In genomic region chr12:54161481-54162437, GRCh38 we compare ENCODE assay signal across 1 cellular context.
TF ChIP-seq lines count a peak whose summit lies in the region.

No MANE protein-coding gene starts in this region.

TF ChIP-seq in K562, 482 proteins besides CTCF, POLR2A, EP300 and RAD21 (continued from another document and continues in another):
- TF ChIP-seq ZNF592 (IDR thresholded peaks at IDR 0.05), result peak; percentile 67; the same call in 1 of the 2 replicates
- TF ChIP-seq TSHZ1 (CRISPR knock-in tag; IDR thresholded peaks at IDR 0.05), result no peak
- TF ChIP-seq NBN (IDR thresholded peaks at IDR 0.05; ENCODE audit: low read depth), result no peak
- TF ChIP-seq SMARCA5 (IDR thresholded peaks at IDR 0.05), result no peak
- 0 out of 2 replicates have a peak, but pooled peaks have one; percentile 60 for TF ChIP-seq GATAD2A (IDR thresholded peaks at IDR 0.05)
- TF ChIP-seq RHOXF2B (CRISPR knock-in tag; conservative IDR thresholded peaks at IDR 0.05), result no peak
- no peak for TF ChIP-seq FOXA1 (IDR thresholded peaks at IDR 0.05; ENCODE audit: borderline replicate concordance)
- no peak for TF ChIP-seq CBX3 (IDR thresholded peaks at IDR 0.05; ENCODE audit: borderline replicate concordance in 1 of 2, low read length in 2 of 2)
- TF ChIP-seq ATF6 (CRISPR knock-in tag; IDR thresholded peaks at IDR 0.05), result no peak
- TF ChIP-seq NR3C1 (CRISPR knock-in tag; IDR thresholded peaks at IDR 0.05), result no peak
- no peak for TF ChIP-seq MYNN (IDR thresholded peaks at IDR 0.05)
- no peak for TF ChIP-seq MYNN (CRISPR knock-in tag; IDR thresholded peaks at IDR 0.05)
- TF ChIP-seq ZNF431 (CRISPR knock-in tag; IDR thresholded peaks at IDR 0.05), result no peak
- TF ChIP-seq GTF2B (IDR thresholded peaks at IDR 0.05; ENCODE audit: extremely low read depth, insufficient read length), result no peak
- no peak for TF ChIP-seq ID3 (CRISPR knock-in tag; IDR thresholded peaks at IDR 0.05)
- TF ChIP-seq ID3 (tag; IDR thresholded peaks at IDR 0.05), result no peak
- TF ChIP-seq ZNF507 (tag; conservative IDR thresholded peaks at IDR 0.05), result no peak
- TF ChIP-seq ZNF561 (CRISPR knock-in tag; conservative IDR thresholded peaks at IDR 0.05), result no peak
- TF ChIP-seq FUS (optimal IDR thresholded peaks at IDR 0.05; ENCODE audit: low read depth, low read length), result no peak
- TF ChIP-seq TSC22D4 (tag; IDR thresholded peaks at IDR 0.05), result no peak
- no peak for TF ChIP-seq SMARCB1 (IDR thresholded peaks at IDR 0.05; ENCODE audit: insufficient read length, low read depth)
- TF ChIP-seq ARID3A (IDR thresholded peaks at IDR 0.05; ENCODE audit: borderline replicate concordance, low read depth, low read length), result no peak
- no peak for TF ChIP-seq SLC30A9 (CRISPR knock-in tag; IDR thresholded peaks at IDR 0.05)
- TF ChIP-seq ZNF324 (CRISPR knock-in tag; IDR thresholded peaks at IDR 0.05), result no peak
- TF ChIP-seq NR2C1 (IDR thresholded peaks at IDR 0.05), result no peak
- TF ChIP-seq NR2C1 (tag; IDR thresholded peaks at IDR 0.05), result no peak
- no peak for TF ChIP-seq ESRRA (IDR thresholded peaks at IDR 0.05; ENCODE audit: borderline replicate concordance, low read depth)
- no peak for TF ChIP-seq ZNF232 (CRISPR knock-in tag; IDR thresholded peaks at IDR 0.05)
- TF ChIP-seq PML (IDR thresholded peaks at IDR 0.05; ENCODE audit: low read length), result no peak
- no peak for TF ChIP-seq ARID2 (IDR thresholded peaks at IDR 0.05)
- no peak for TF ChIP-seq CHAMP1 (IDR thresholded peaks at IDR 0.05)
- no peak for TF ChIP-seq TFE3 (CRISPR knock-in tag; IDR thresholded peaks at IDR 0.05)
- TF ChIP-seq PURB (CRISPR knock-in tag; IDR thresholded peaks at IDR 0.05; ENCODE audit: low read depth), result no peak
- TF ChIP-seq SRSF9 (IDR thresholded peaks at IDR 0.05; ENCODE audit: borderline replicate concordance, low read depth, low read length), result no peak
- TF ChIP-seq TCF7L2 (IDR thresholded peaks at IDR 0.05; ENCODE audit: low read depth, low read length), result no peak
- TF ChIP-seq RUNX1 (IDR thresholded peaks at IDR 0.05; ENCODE audit: low read depth), result no peak
- TF ChIP-seq ZBTB12 (CRISPR knock-in tag; IDR thresholded peaks at IDR 0.05), result no peak
- no peak for TF ChIP-seq ADNP (tag; IDR thresholded peaks at IDR 0.05)
- no peak for TF ChIP-seq BRCA1 (IDR thresholded peaks at IDR 0.05)
- TF ChIP-seq BRCA1 (CRISPR knock-in tag; IDR thresholded peaks at IDR 0.05), result no peak
- no peak for TF ChIP-seq DDX20 (tag; IDR thresholded peaks at IDR 0.05; ENCODE audit: low read depth)
- no peak for TF ChIP-seq ZNF696 (CRISPR knock-in tag; conservative IDR thresholded peaks at IDR 0.05)
- TF ChIP-seq ETV6 (IDR thresholded peaks at IDR 0.05; ENCODE audit: borderline replicate concordance in 1 of 2, low read depth in 2 of 2, low read length in 1 of 2), result no peak
- no peak for TF ChIP-seq ETV6 (CRISPR knock-in tag; IDR thresholded peaks at IDR 0.05; ENCODE audit: borderline replicate concordance)
- TF ChIP-seq ZNF24 (IDR thresholded peaks at IDR 0.05), result no peak
- no peak for TF ChIP-seq MYC (IDR thresholded peaks at IDR 0.05; ENCODE audit: low read depth, low read length)
- TF ChIP-seq MYC (CRISPR knock-in tag; IDR thresholded peaks at IDR 0.05; ENCODE audit: borderline replicate concordance, low read depth), result no peak
- TF ChIP-seq STAG1 (CRISPR knock-in tag; IDR thresholded peaks at IDR 0.05; ENCODE audit: borderline replicate concordance), result no peak
- TF ChIP-seq ZNF124 (CRISPR knock-in tag; IDR thresholded peaks at IDR 0.05), result no peak
- TF ChIP-seq ESRRB (CRISPR knock-in tag; IDR thresholded peaks at IDR 0.05; ENCODE audit: borderline replicate concordance), result no peak
- peak; percentile 42 for TF ChIP-seq NEUROD1 (IDR thresholded peaks at IDR 0.05; ENCODE audit: borderline replicate concordance, low read depth, low read length, partially characterized antibody)
- no peak for TF ChIP-seq NR0B1 (IDR thresholded peaks at IDR 0.05; ENCODE audit: partially characterized antibody)
